Comparison of ENCODE assay signal across 8 cellular contexts in genomic region chr5:74326571-74327338, GRCh38.
DNase-seq lines count a peak whose midpoint lies in the region; ATAC-seq, FAIRE-seq and TF ChIP-seq lines count a peak whose summit lies in the region.

No MANE protein-coding gene starts in this region.

- no peaks in the 10 kb centered on the region for H3K27me3 ChIP-seq in keratinocyte (ENCODE audit: control insufficient read depth, extremely low read depth, insufficient read depth, low read length)

- H3K79me2 ChIP-seq in keratinocyte (ENCODE audit: control insufficient read depth, insufficient read depth, low read length) = no peaks in the 10 kb centered on the region

- H3K9me1 ChIP-seq in keratinocyte (ENCODE audit: control insufficient read depth, extremely low read depth, insufficient read depth, low read length) = no peaks in the 10 kb centered on the region

- dilution Hi-C loops in keratinocyte (cut with MboI; ENCODE audit: extremely low pct_ligation_motif_present, low sequenced_read_pairs) = no loop called here

- peaks cover 21% of the 10 kb centered on the region for H3K4me1 ChIP-seq in keratinocyte (ENCODE audit: control insufficient read depth, extremely low read depth, insufficient read depth, low read length)
- H3K4me1 ChIP-seq in kidney (ENCODE audit: control insufficient read depth in 1 of 2, insufficient read depth in 1 of 2, low read depth in 1 of 2, low read length in 2 of 2) = no peaks in the 10 kb centered on the region

- H3K27ac ChIP-seq in keratinocyte (ENCODE audit: control insufficient read depth, insufficient read depth, low read length) = peak overlapping the region; percentile 34
- no peak overlapping the region for H3K27ac ChIP-seq in kidney (ENCODE audit: low read depth in 2 of 2, low read length in 2 of 2)

- H3K4me3 ChIP-seq in keratinocyte (ENCODE audit: control insufficient read depth in 2 of 3, extremely low read depth in 1 of 3, insufficient read depth in 2 of 3, low read depth in 1 of 3, low read length in 3 of 3) = no peak overlapping the region
- H3K4me3 ChIP-seq in kidney (ENCODE audit: low read length in 2 of 2) = no peak overlapping the region

- intact Hi-C loops in kidney (cut with DNase I) = no loop called here

- H2AFZ ChIP-seq in keratinocyte (ENCODE audit: control insufficient read depth, low read length) = no peak overlapping the region

- H3K36me3 ChIP-seq in keratinocyte (ENCODE audit: control insufficient read depth in 2 of 2, extremely low read depth in 1 of 2, insufficient read depth in 2 of 2, low read length in 2 of 2) (no peaks in the 10 kb centered on the region), kidney (ENCODE audit: control insufficient read depth in 1 of 2, insufficient read depth in 2 of 2, low read length in 2 of 2) (no peaks in the 10 kb centered on the region)

- H4K20me1 ChIP-seq in keratinocyte (ENCODE audit: control insufficient read depth, extremely low read depth, insufficient read depth, low read length) = no peaks in the 10 kb centered on the region

- ATAC-seq in HG02884 (IDR thresholded peaks at IDR 0.05; ENCODE audit: unreplicated experiment) = peak; percentile 92

- FAIRE-seq in keratinocyte (lab: Jason Lieb, UNC) = peak; percentile 98
- FAIRE-seq in kidney (lab: Jason Lieb, UNC) = no peak

- H3K4me2 ChIP-seq in keratinocyte (ENCODE audit: control insufficient read depth, extremely low read depth, insufficient read depth, low read depth, low read length) = peak overlapping the region; percentile 33

- no peaks in the 10 kb centered on the region for H3K9me3 ChIP-seq in keratinocyte (ENCODE audit: control insufficient read depth, low read depth, low read length)
- no peaks in the 10 kb centered on the region for H3K9me3 ChIP-seq in kidney (ENCODE audit: control insufficient read depth in 1 of 2, low read length in 2 of 2)

- H3K9ac ChIP-seq in keratinocyte (ENCODE audit: control insufficient read depth, extremely low read depth, insufficient read depth, low read length) (no peak overlapping the region), kidney (ENCODE audit: low read length in 2 of 2) (no peak overlapping the region)

- DNase-seq in SIG-M5 treated with dmso at 0.1 percent for 504 hours (lab: John Stamatoyannopoulos, UW; ENCODE audit: unreplicated experiment) (peak; percentile 14), SIG-M5 (lab: John Stamatoyannopoulos, UW) (no peak), NOMO-1 (lab: John Stamatoyannopoulos, UW; ENCODE audit: unreplicated experiment in 2 of 2) (peak; percentile 79 to 90), keratinocyte (ENCODE audit: low read depth, low spot score) (peak; percentile 91), kidney (no peak)
- peak; percentile 74 to 77 for DNase-seq in activated T-cell treated with anti-CD3 and anti-CD28 coated beads, Interleukin-2, amount 50 U/mL, for 48 hours
- DNase-seq in stimulated activated CD8-positive, alpha-beta memory T cell treated with anti-CD3 and anti-CD28 coated beads, Interleukin-7, amount 100 ng/mL, for 4 hours (ENCODE audit: low read depth in 2 of 2) = peak; percentile 37 to 43

- TF ChIP-seq CTCF in keratinocyte (optimal IDR thresholded peaks at IDR 0.05 in 1 of 3, IDR thresholded peaks at IDR 0.05 in 1 of 3, conservative IDR thresholded peaks at IDR 0.05 in 1 of 3; ENCODE audit: extremely low read depth in 1 of 3, insufficient read depth in 2 of 3, low read length in 3 of 3) (no peak), kidney (IDR thresholded peaks at IDR 0.05; ENCODE audit: borderline replicate concordance, extremely low read depth, insufficient read depth) (no peak)

Comparison
In these comparisons a context has a peak if more than half of its experiments do, and no peak if none do; other contexts are left out.
1. DNase-seq: peak in SIG-M5 treated with dmso at 0.1 percent for 504 hours (single experiment), NOMO-1 (2 of 2), activated T-cell treated with anti-CD3 and anti-CD28 coated beads, Interleukin-2, amount 50 U/mL, for 48 hours (2 of 2), keratinocyte (single experiment) and stimulated activated CD8-positive, alpha-beta memory T cell treated with anti-CD3 and anti-CD28 coated beads, Interleukin-7, amount 100 ng/mL, for 4 hours (2 of 2); none in SIG-M5 (single experiment) and kidney (single experiment).